30 cellular contexts compared by ENCODE assay signal in the genomic region with DNA sequence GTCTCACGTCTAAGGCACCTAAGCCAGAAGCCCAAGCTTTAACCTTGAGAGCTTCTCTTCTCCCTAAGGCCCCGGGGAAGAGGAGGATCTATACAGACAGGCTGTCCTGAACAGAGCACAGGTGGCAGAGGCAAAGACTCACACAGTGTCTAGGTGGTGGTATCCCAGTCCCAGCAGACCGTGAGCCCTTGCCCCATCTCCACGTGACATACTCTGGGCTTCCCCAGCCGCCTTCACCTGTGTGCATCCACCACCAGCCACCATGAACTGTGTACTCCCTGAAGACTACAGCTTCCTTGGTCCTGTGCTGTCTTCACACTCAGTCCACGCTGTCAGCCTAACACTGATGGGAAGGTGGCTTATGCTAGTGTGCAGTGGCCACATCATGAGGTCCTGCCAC.
"Had no signal": no experiment of that assay in that cellular context is flagged by ENCODE, and none has a peak within 500 bp of the region (broad histone marks: within the 10 kb centered on the region; RNA-seq: fewer than 3 reads in every experiment).

No MANE protein-coding gene starts in this region.

- H3K27ac Mint-ChIP-seq: mesothelial cell of epicardium, nephron progenitor cell, neural progenitor cell had no signal

- H3K27ac ChIP-seq: heart left ventricle, left lung, neural progenitor cell, neutrophil, ovary, prostate gland, skin epidermis, stomach, thoracic aorta, tibial artery, upper lobe of right lung had no signal

- ATAC-seq: left colon, left lung, natural killer cell, right cardiac atrium, sciatic nerve, upper lobe of right lung had no signal

- H2AFZ ChIP-seq: neural progenitor cell had no signal

- H3K4me3 ChIP-seq: heart left ventricle, left lung, lung, neural progenitor cell, ovary, prostate gland, skin epidermis, stomach, thoracic aorta, tibial artery, upper lobe of right lung had no signal

- H3K4me3 Mint-ChIP-seq: immature natural killer cell, mesothelial cell of epicardium, naive B cell, natural killer cell, nephron progenitor cell, neural progenitor cell had no signal

- H3K9me3 ChIP-seq: heart left ventricle, left lung, neutrophil, ovary, prostate gland, stomach, thoracic aorta, tibial artery, upper lobe of right lung had no signal

- H3K27me3 ChIP-seq: heart left ventricle, left lung, neural progenitor cell, neutrophil, ovary, stomach, tibial artery, upper lobe of right lung had no signal

- H3K9me3 Mint-ChIP-seq: immature natural killer cell, mesothelial cell of epicardium, naive B cell, nephron progenitor cell, neural progenitor cell had no signal

- H3K4me1 Mint-ChIP-seq: mesothelial cell of epicardium, nephron progenitor cell, neural progenitor cell had no signal

- H3K4me1 ChIP-seq: heart left ventricle, left lung, neural progenitor cell, prostate gland, stomach, tibial artery, upper lobe of right lung had no signal

- H3K9ac ChIP-seq: neural progenitor cell had no signal

- DNase-seq: heart left ventricle; hypothalamus; immature natural killer cell; kidney; left colon; left lung; mesendoderm; naive B cell; natural killer cell; nephron progenitor cell; occipital lobe; ovary; retina; right cardiac atrium; stimulated activated CD4-positive, alpha-beta T cell treated with anti-CD3 and anti-CD28 coated beads, Interleukin-12 subunit alpha, Interleukin-12 subunit beta, amount 100 ng/mL, for 4 hours; stimulated activated CD4-positive, alpha-beta T cell treated with anti-CD3 and anti-CD28 coated beads, Interleukin-15, amount 100 ng/mL, for 24 hours; stimulated activated CD4-positive, alpha-beta T cell treated with anti-CD3 and anti-CD28 coated beads, Interleukin-2, amount 100 ng/mL, for 24 hours; stimulated activated CD4-positive, alpha-beta T cell treated with anti-CD3 and anti-CD28 coated beads, Interleukin-4, amount 100 ng/mL, for 1 hour; stomach; trophoblast cell; upper lobe of right lung had no signal

- H3K27me3 Mint-ChIP-seq: naive B cell had no signal

- H3K36me3 ChIP-seq: ovary had no signal

- H3K4me2 ChIP-seq: neural progenitor cell had no signal
